In the genomic region with DNA sequence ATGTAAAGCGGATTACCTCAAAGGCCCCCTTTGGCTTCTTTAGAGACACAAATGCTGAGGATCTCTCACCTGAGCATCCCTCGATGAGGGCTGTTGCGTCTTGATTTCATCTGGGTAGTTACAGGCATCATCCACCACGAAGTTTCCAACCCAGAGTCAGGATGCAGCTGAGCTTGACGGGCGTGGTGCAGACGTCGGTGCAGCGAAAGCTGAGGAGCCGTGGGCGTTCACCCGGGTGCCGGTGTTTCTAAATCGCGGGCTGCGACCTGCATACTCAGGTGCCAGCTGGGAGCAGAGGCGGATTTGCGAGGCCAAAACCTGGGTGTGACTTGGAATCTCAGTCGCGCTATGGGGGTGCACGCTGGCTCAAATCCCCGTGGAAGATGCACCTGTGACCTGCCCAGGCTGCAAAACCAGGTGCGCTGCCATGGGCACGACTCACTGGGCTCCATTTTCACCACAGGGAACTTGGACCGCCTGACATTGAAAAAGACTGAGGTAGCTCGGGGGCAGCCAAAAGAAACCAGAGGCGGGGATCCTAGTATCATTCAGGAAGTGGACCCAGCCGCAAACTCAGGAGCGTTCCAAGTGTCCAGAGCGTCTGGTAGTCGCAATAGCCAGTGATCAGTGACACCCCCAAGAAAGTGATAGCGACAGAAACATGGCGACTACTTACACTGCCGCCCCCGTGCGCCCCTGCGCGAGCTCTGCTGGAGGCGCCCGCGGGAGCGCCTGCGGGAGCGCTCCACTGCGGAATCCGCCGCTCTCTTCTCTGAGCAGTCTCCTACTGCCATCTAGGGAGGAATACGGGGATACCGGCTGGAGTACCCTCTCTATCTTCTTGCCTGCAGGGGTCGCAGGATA, we compare ENCODE assay signal across 8 cellular contexts. TPM values are rescaled to one million over a fixed set of nuclear protein-coding genes. Genes with fewer than 3 reads are reported as not detected.
A peak's percentile ranks its signal among the peaks of the same experiment; 100 is the strongest.
DNase-seq lines count a peak whose midpoint lies in the region; ATAC-seq and TF ChIP-seq lines count a peak whose summit lies in the region.

No MANE protein-coding gene starts in this region.

- intact Hi-C loops in right lobe of liver (cut with DNase I): loop anchor here (5.0 to 10.0 kb wide), 2 partner anchors 52 to 185 kb away; a partner anchor contains a TSS

- peaks cover 73 to 84% of the 10 kb centered on the region in 2 donors for H3K27me3 Mint-ChIP-seq in T-cell
- H3K27me3 Mint-ChIP-seq in stimulated activated naive CD8-positive, alpha-beta T cell treated with anti-CD3 and anti-CD28 coated beads, Interleukin-15, amount 100 ng/mL, for 72 hours: peaks cover 100% of the 10 kb centered on the region

- CTCF ChIA-PET in T-cell (lab: Charles Lee): no interaction called here

- H3K9me3 ChIP-seq in duodenal mucosa (ENCODE audit: control insufficient read depth in 1 of 2, low read length in 2 of 2) (no peaks in the 10 kb centered on the region), right lobe of liver (no peaks in the 10 kb centered on the region)

- H3K4me3 ChIP-seq in duodenal mucosa (ENCODE audit: low read depth in 1 of 2, low read length in 2 of 2) (peak overlapping the region; percentile 38 to 45), right lobe of liver (peak overlapping the region in 1 of 3 donors; percentile 17)

- peak overlapping the region in 2 of 3 donors; percentile 17 to 37 for H3K4me3 Mint-ChIP-seq in T-cell
- peak overlapping the region; percentile 21 to 60 for H3K4me3 Mint-ChIP-seq in stimulated activated naive CD8-positive, alpha-beta T cell treated with anti-CD3 and anti-CD28 coated beads, Interleukin-15, amount 100 ng/mL, for 72 hours

- DNase-seq in stimulated activated CD4-positive, alpha-beta T cell treated with anti-CD3 and anti-CD28 coated beads, Interleukin-12 subunit alpha, Interleukin-12 subunit beta, amount 100 ng/mL, for 48 hours (ENCODE audit: low read depth in 2 of 3, low spot score in 1 of 3): peak; percentile 12 to 42 (median 34)
- DNase-seq in stimulated activated CD4-positive, alpha-beta T cell treated with anti-CD3 and anti-CD28 coated beads, Interleukin-12 subunit alpha, Interleukin-12 subunit beta, amount 100 ng/mL, for 4 hours: no peak
- DNase-seq in NCI-H187 (lab: John Stamatoyannopoulos, UW): peak; percentile 57 to 80
- peak in 1 of 34 experiments; percentile 4 for DNase-seq in T-cell
- DNase-seq in right lobe of liver: peak in 1 of 3 donors; percentile 42
- peak; percentile 48 to 65 for DNase-seq in stimulated activated naive CD8-positive, alpha-beta T cell treated with anti-CD3 and anti-CD28 coated beads, Interleukin-15, amount 100 ng/mL, for 72 hours

- peak; percentile 67 to 82 (median 70) for TF ChIP-seq CTCF in right lobe of liver (IDR thresholded peaks at IDR 0.05)

- POLR2A ChIA-PET in T-cell (lab: Charles Lee): no interaction called here

- H3K9ac ChIP-seq in duodenal mucosa (ENCODE audit: low read depth in 1 of 2, low read length in 2 of 2): no peak overlapping the region

- H3K4me1 ChIP-seq in duodenal mucosa (ENCODE audit: control insufficient read depth in 1 of 2, insufficient read depth in 2 of 2, low read length in 2 of 2): peaks cover 0 to 7% of the 10 kb centered on the region in 2 donors
- peaks cover 0 to 5% (median 0%) of the 10 kb centered on the region in 4 donors for H3K4me1 ChIP-seq in right lobe of liver

- peaks cover 8 to 13% (median 8%) of the 10 kb centered on the region in 3 donors for H3K4me1 Mint-ChIP-seq in T-cell
- H3K4me1 Mint-ChIP-seq in stimulated activated naive CD8-positive, alpha-beta T cell treated with anti-CD3 and anti-CD28 coated beads, Interleukin-15, amount 100 ng/mL, for 72 hours: peaks cover 24% of the 10 kb centered on the region

- H3K27ac ChIP-seq in duodenal mucosa (ENCODE audit: low read depth, low read length) (no peak overlapping the region), right lobe of liver (no peak overlapping the region)

- H3K9me3 Mint-ChIP-seq in T-cell: peaks cover 0 to 2% (median 0%) of the 10 kb centered on the region in 3 donors
- no peaks in the 10 kb centered on the region for H3K9me3 Mint-ChIP-seq in stimulated activated naive CD8-positive, alpha-beta T cell treated with anti-CD3 and anti-CD28 coated beads, Interleukin-15, amount 100 ng/mL, for 72 hours

- H3K36me3 Mint-ChIP-seq in T-cell: no peaks in the 10 kb centered on the region

- WGBS in right lobe of liver (ENCODE audit: insufficient coverage, low coverage, low lambda C conversion rate, missing lambda C conversion rate): 3% methylated on average over 25 of the region's 50 CpGs

- TF ChIP-seq POLR2A in right lobe of liver (IDR thresholded peaks at IDR 0.05): no peak

- H3K27ac Mint-ChIP-seq in T-cell: no peak overlapping the region
- no peak overlapping the region for H3K27ac Mint-ChIP-seq in stimulated activated naive CD8-positive, alpha-beta T cell treated with anti-CD3 and anti-CD28 coated beads, Interleukin-15, amount 100 ng/mL, for 72 hours

- H3K36me3 ChIP-seq in duodenal mucosa (ENCODE audit: control insufficient read depth in 1 of 2, insufficient read depth in 2 of 2, low read length in 2 of 2): no peaks in the 10 kb centered on the region
- H3K36me3 ChIP-seq in right lobe of liver: no peaks in the 10 kb centered on the region

- ATAC-seq in T-cell (replicated peaks in 1 of 4): peak in 1 of 4 experiments; percentile 45
- ATAC-seq in right lobe of liver: peak; percentile 74 to 89 (median 86)
- ATAC-seq in stimulated activated naive CD8-positive, alpha-beta T cell treated with anti-CD3 and anti-CD28 coated beads, Interleukin-15, amount 100 ng/mL, for 72 hours: peak; percentile 88
- no peak for ATAC-seq in GM19397 (IDR thresholded peaks at IDR 0.05; ENCODE audit: unreplicated experiment)

- H3K27me3 ChIP-seq in duodenal mucosa (ENCODE audit: control insufficient read depth in 1 of 2, insufficient read depth in 2 of 2, low read length in 2 of 2): peaks cover 30 to 34% of the 10 kb centered on the region in 2 donors
- peaks cover 0 to 18% of the 10 kb centered on the region in 2 donors for H3K27me3 ChIP-seq in right lobe of liver

RNA-seq across cellular contexts. Expression of a gene that starts 36.4 kb away (rescaled TPM):
- total RNA-seq in T-cell (not detected), right lobe of liver (not detected)

RNA-seq across cellular contexts. Expression of a gene that starts 47.3 kb away (rescaled TPM):
- total RNA-seq in T-cell (not detected), right lobe of liver (not detected)

RNA-seq across cellular contexts. Expression of a gene that starts 54.3 kb away (rescaled TPM):
- total RNA-seq in T-cell (not detected), right lobe of liver (1 to 10 TPM in 1 of 6 experiments, under 1 TPM in 1, not detected in 4; 0.86 to 1.1 TPM)
